15 cellular contexts compared by ENCODE assay signal in the genomic region with DNA sequence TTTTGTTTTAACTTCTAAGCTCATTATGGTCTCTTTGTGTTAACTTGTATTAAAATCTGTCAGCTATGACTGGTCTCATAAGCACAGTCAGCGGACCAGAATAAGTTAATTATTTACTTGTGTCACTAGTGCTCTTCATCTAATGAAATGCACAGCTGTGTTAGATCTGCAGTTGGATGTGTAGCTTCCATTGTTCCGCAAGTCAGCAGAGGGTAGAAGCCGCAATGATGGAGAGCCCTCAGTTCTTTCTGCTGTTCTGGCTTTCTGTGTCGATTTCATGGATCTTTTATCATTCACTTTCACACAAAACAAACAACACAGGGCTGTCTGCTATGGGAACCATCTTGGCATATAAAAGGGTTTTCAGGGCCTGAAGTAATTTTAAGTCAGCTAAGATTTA.
DNase-seq lines count a peak whose midpoint lies in the region; ATAC-seq, FAIRE-seq and TF ChIP-seq lines count a peak whose summit lies in the region.
"Had no signal": no experiment of that assay in that cellular context is flagged by ENCODE, and none has a peak within 500 bp of the region (broad histone marks: within the 10 kb centered on the region; RNA-seq: fewer than 3 reads in every experiment).

No MANE protein-coding gene starts in this region.

- H3K4me2 ChIP-seq in GM12878 (ENCODE audit: control insufficient read depth, insufficient read depth): no peak overlapping the region

- H3K27me3 ChIP-seq in GM12878 (replicated peaks in 1 of 2; ENCODE audit: control insufficient read depth in 2 of 2, insufficient read depth in 2 of 2, low read length in 1 of 2) (no peaks in the 10 kb centered on the region), right lobe of liver (no peaks in the 10 kb centered on the region)
- H3K27me3 ChIP-seq: colonic mucosa, uterus had no signal

- H3K9me3 Mint-ChIP-seq in activated T-helper 1 cell treated with anti-CD3 and anti-CD28 coated beads, Interleukin-12 subunit alpha, Interleukin-12 subunit beta, Interleukin-2, Interleukin-4 antibody, amounts not matched to agents 30 ng/mL and 10 ng/mL and 1 ng/mL, durations not matched to agents 14 hours and 24 hours and 36 hours: no peaks in the 10 kb centered on the region
- H3K9me3 Mint-ChIP-seq: activated T-cell treated with anti-CD3 and anti-CD28 coated beads, Interleukin-2, amount 50 U/mL, for 72 hours had no signal

- 85% methylated on average over 4 of the region's 4 CpGs for WGBS in GM12878 (ENCODE audit: insufficient coverage, insufficient replicate concordance, low lambda C conversion rate, missing lambda C conversion rate)
- 71% methylated on average over 4 of the region's 4 CpGs for whole genome bisulfite sequencing in right lobe of liver (ENCODE audit: insufficient coverage, low coverage, low lambda C conversion rate, missing lambda C conversion rate)

- H3K4me3 ChIP-seq in GM12878 (no peak overlapping the region), right lobe of liver (no peak overlapping the region)
- H3K4me3 ChIP-seq: colonic mucosa, uterus had no signal

- no peaks in the 10 kb centered on the region for H4K20me1 ChIP-seq in GM12878 (ENCODE audit: control insufficient read depth, insufficient read depth)

- DNase-seq in COLO668 (lab: John Stamatoyannopoulos, UW; ENCODE audit: unreplicated experiment) (peak; percentile 64), HuH-7.5 (ENCODE audit: low spot score) (peak; percentile 38), GM12878 (ENCODE audit: low read depth, low spot score) (no peak), right lobe of liver (no peak), AML-193 (lab: John Stamatoyannopoulos, UW) (no peak)
- no peak for DNase-seq in stimulated activated CD4-positive, alpha-beta T cell treated with anti-CD3 and anti-CD28 coated beads, Interleukin-4, amount 100 ng/mL, for 1 hour
- DNase-seq in activated effector memory CD4-positive, alpha-beta T cell treated with anti-CD3 and anti-CD28 coated beads, Interleukin-2, amount 50 U/mL, for 16 hours: no peak
- DNase-seq in activated T-helper 1 cell treated with anti-CD3 and anti-CD28 coated beads, Interleukin-12 subunit alpha, Interleukin-12 subunit beta, Interleukin-2, Interleukin-4 antibody, amounts not matched to agents 30 ng/mL and 10 ng/mL and 1 ng/mL, durations not matched to agents 14 hours and 24 hours and 36 hours (ENCODE audit: low spot score): no peak
- DNase-seq: activated T-cell treated with anti-CD3 and anti-CD28 coated beads, Interleukin-2, amount 50 U/mL, for 72 hours; colonic mucosa; EL; stimulated activated CD4-positive, alpha-beta T cell treated with anti-CD3 and anti-CD28 coated beads, Interleukin-2, amount 100 ng/mL, for 48 hours; T-helper 2 cell; uterus had no signal

- POLR2A ChIA-PET in GM12878 (lab: Charles Lee): no interaction called here

- no peak overlapping the region for H3K4me3 Mint-ChIP-seq in activated T-helper 1 cell treated with anti-CD3 and anti-CD28 coated beads, Interleukin-12 subunit alpha, Interleukin-12 subunit beta, Interleukin-2, Interleukin-4 antibody, amounts not matched to agents 30 ng/mL and 10 ng/mL and 1 ng/mL, durations not matched to agents 14 hours and 24 hours and 36 hours
- H3K4me3 Mint-ChIP-seq: activated T-cell treated with anti-CD3 and anti-CD28 coated beads, Interleukin-2, amount 50 U/mL, for 72 hours had no signal

- SMC1A ChIA-PET in GM12878 (lab: Charles Lee; ENCODE audit: uncharacterized antibody, unreplicated experiment): interaction anchor here (1.0 to 2.1 kb wide), 6 partner anchors 8 to 347 kb away, joined by 3 to 6 read pairs (median 3); no protein-coding TSS in a partner anchor

- no peak for TF ChIP-seq EP300 in GM12878 (IDR thresholded peaks at IDR 0.05; ENCODE audit: borderline replicate concordance in 1 of 2, control insufficient read depth in 1 of 2, low read depth in 2 of 2, low read length in 2 of 2)

- no peak overlapping the region for H3K9ac ChIP-seq in GM12878 (ENCODE audit: control insufficient read depth, insufficient read depth, low read length)

- TF ChIP-seq POLR2A in GM12878 (IDR thresholded peaks at IDR 0.05; ENCODE audit: low read depth, low read length) (no peak), right lobe of liver (IDR thresholded peaks at IDR 0.05) (no peak)

- H3K27me3 Mint-ChIP-seq in activated T-helper 1 cell treated with anti-CD3 and anti-CD28 coated beads, Interleukin-12 subunit alpha, Interleukin-12 subunit beta, Interleukin-2, Interleukin-4 antibody, amounts not matched to agents 30 ng/mL and 10 ng/mL and 1 ng/mL, durations not matched to agents 14 hours and 24 hours and 36 hours (ENCODE audit: insufficient read depth): no peaks in the 10 kb centered on the region

- no peak for TF ChIP-seq RAD21 in GM12878 (IDR thresholded peaks at IDR 0.05; ENCODE audit: insufficient read depth, low read depth, low read length)

- in situ Hi-C loops in GM12878 (cut with MboI): no loop called here

- no peaks in the 10 kb centered on the region for H3K4me1 Mint-ChIP-seq in activated T-helper 1 cell treated with anti-CD3 and anti-CD28 coated beads, Interleukin-12 subunit alpha, Interleukin-12 subunit beta, Interleukin-2, Interleukin-4 antibody, amounts not matched to agents 30 ng/mL and 10 ng/mL and 1 ng/mL, durations not matched to agents 14 hours and 24 hours and 36 hours (ENCODE audit: low read depth)

- CTCF ChIA-PET in GM12878 (lab: Yijun Ruan, JAX): interaction anchor here (0.6 to 2.8 kb wide), 3 partner anchors 82 to 425 kb away, joined by 3 to 8 read pairs (median 3); no protein-coding TSS in a partner anchor

- H3K9me3 ChIP-seq in GM12878 (replicated peaks; ENCODE audit: control insufficient read depth, insufficient read depth, low read length): no peaks in the 10 kb centered on the region
- H3K9me3 ChIP-seq in right lobe of liver: no peaks in the 10 kb centered on the region
- H3K9me3 ChIP-seq: colonic mucosa, uterus had no signal

- H3K79me2 ChIP-seq in GM12878 (ENCODE audit: control insufficient read depth, insufficient read depth, low read length): no peaks in the 10 kb centered on the region

- RAD21 ChIA-PET in GM12878 (lab: Charles Lee; ENCODE audit: unreplicated experiment): interaction anchor here (1.1 kb wide), 2 partner anchors 51 to 135 kb away, joined by 3 read pairs; no protein-coding TSS in a partner anchor

- H3K27ac Mint-ChIP-seq in activated T-helper 1 cell treated with anti-CD3 and anti-CD28 coated beads, Interleukin-12 subunit alpha, Interleukin-12 subunit beta, Interleukin-2, Interleukin-4 antibody, amounts not matched to agents 30 ng/mL and 10 ng/mL and 1 ng/mL, durations not matched to agents 14 hours and 24 hours and 36 hours: no peak overlapping the region
- H3K27ac Mint-ChIP-seq: activated T-cell treated with anti-CD3 and anti-CD28 coated beads, Interleukin-2, amount 50 U/mL, for 72 hours had no signal

- peak; percentile 94 for ATAC-seq in GM12878
- peak in 3 of 4 donors; percentile 27 to 48 (median 45) for ATAC-seq in right lobe of liver
- ATAC-seq: activated T-cell treated with anti-CD3 and anti-CD28 coated beads, Interleukin-2, amount 50 U/mL, for 72 hours; Panc1 had no signal

- peaks cover 5% of the 10 kb centered on the region for H3K36me3 Mint-ChIP-seq in activated T-helper 1 cell treated with anti-CD3 and anti-CD28 coated beads, Interleukin-12 subunit alpha, Interleukin-12 subunit beta, Interleukin-2, Interleukin-4 antibody, amounts not matched to agents 30 ng/mL and 10 ng/mL and 1 ng/mL, durations not matched to agents 14 hours and 24 hours and 36 hours (ENCODE audit: low read depth)

- no peak overlapping the region for H2AFZ ChIP-seq in GM12878 (ENCODE audit: control insufficient read depth, low read depth, low read length)

- H3K36me3 ChIP-seq in GM12878 (ENCODE audit: control insufficient read depth in 2 of 2, insufficient read depth in 2 of 2, low read length in 1 of 2): no peaks in the 10 kb centered on the region; a peak in 1 of 4 replicates
- H3K36me3 ChIP-seq in right lobe of liver: peaks cover 0 to 15% (median 7%) of the 10 kb centered on the region in 4 donors
- H3K36me3 ChIP-seq: colonic mucosa, uterus had no signal

- FAIRE-seq in GM12878 (lab: Jason Lieb, UNC): no peak

- intact Hi-C loops in GM12878 (cut with micrococcal nuclease; ENCODE audit: unreplicated experiment): no loop called here
- intact Hi-C loops in right lobe of liver (cut with DNase I): no loop called here
- intact Hi-C loops in activated T-helper 1 cell treated with anti-CD3 and anti-CD28 coated beads, Interleukin-12 subunit alpha, Interleukin-12 subunit beta, Interleukin-2, Interleukin-4 antibody, amounts not matched to agents 30 ng/mL and 10 ng/mL and 1 ng/mL, durations not matched to agents 14 hours and 24 hours and 36 hours (cut with micrococcal nuclease): no loop called here

- H3K4me1 ChIP-seq in GM12878 (ENCODE audit: control insufficient read depth, insufficient read depth, low read length) (no peaks in the 10 kb centered on the region), right lobe of liver (no peaks in the 10 kb centered on the region)
- H3K4me1 ChIP-seq: colonic mucosa, uterus had no signal

- BruUV-seq in GM12878 (replicated peaks; lab: Mats Ljungman, UMichigan): no TSS peak

- no peak overlapping the region for H3K27ac ChIP-seq in GM12878 (ENCODE audit: control insufficient read depth, insufficient read depth)
- H3K27ac ChIP-seq in right lobe of liver: no peak overlapping the region
- H3K27ac ChIP-seq: colonic mucosa, uterus had no signal

- TF ChIP-seq CTCF in GM12878 (IDR thresholded peaks at IDR 0.05 in 2 of 3, conservative IDR thresholded peaks at IDR 0.05 in 1 of 3; ENCODE audit: control insufficient read depth in 2 of 3, extremely low read depth in 1 of 3, insufficient read depth in 1 of 3, low read depth in 3 of 3, low read length in 3 of 3): no peak
- TF ChIP-seq CTCF in right lobe of liver (IDR thresholded peaks at IDR 0.05): no peak

TF ChIP-seq in GM12878, 131 proteins besides CTCF, POLR2A, EP300 and RAD21 (continues in another document):
- no peak for TF ChIP-seq MYB (IDR thresholded peaks at IDR 0.05; ENCODE audit: borderline replicate concordance, low read depth, low read length)
- TF ChIP-seq CREB1 (IDR thresholded peaks at IDR 0.05; ENCODE audit: low read depth): no peak
- TF ChIP-seq DPF2 (IDR thresholded peaks at IDR 0.05): 0 out of 2 replicates have a peak, but pooled peaks have one; percentile 28
- TF ChIP-seq SP1 (IDR thresholded peaks at IDR 0.05; ENCODE audit: low read depth, low read length): no peak
- TF ChIP-seq SREBF2 (IDR thresholded peaks at IDR 0.05; ENCODE audit: low read length): no peak

Comparison
In these comparisons a context has a peak if more than half of its experiments do, and no peak if none do; other contexts are left out.
1. DNase-seq: peak in COLO668 (single experiment) and HuH-7.5 (single experiment); none in GM12878 (single experiment), right lobe of liver (0 of 3), AML-193 (0 of 2), stimulated activated CD4-positive, alpha-beta T cell treated with anti-CD3 and anti-CD28 coated beads, Interleukin-4, amount 100 ng/mL, for 1 hour (single experiment), activated effector memory CD4-positive, alpha-beta T cell treated with anti-CD3 and anti-CD28 coated beads, Interleukin-2, amount 50 U/mL, for 16 hours (single experiment) and activated T-helper 1 cell treated with anti-CD3 and anti-CD28 coated beads, Interleukin-12 subunit alpha, Interleukin-12 subunit beta, Interleukin-2, Interleukin-4 antibody, amounts not matched to agents 30 ng/mL and 10 ng/mL and 1 ng/mL, durations not matched to agents 14 hours and 24 hours and 36 hours (single experiment).